ENCODE assay signal across 24 cellular contexts in the genomic region with DNA sequence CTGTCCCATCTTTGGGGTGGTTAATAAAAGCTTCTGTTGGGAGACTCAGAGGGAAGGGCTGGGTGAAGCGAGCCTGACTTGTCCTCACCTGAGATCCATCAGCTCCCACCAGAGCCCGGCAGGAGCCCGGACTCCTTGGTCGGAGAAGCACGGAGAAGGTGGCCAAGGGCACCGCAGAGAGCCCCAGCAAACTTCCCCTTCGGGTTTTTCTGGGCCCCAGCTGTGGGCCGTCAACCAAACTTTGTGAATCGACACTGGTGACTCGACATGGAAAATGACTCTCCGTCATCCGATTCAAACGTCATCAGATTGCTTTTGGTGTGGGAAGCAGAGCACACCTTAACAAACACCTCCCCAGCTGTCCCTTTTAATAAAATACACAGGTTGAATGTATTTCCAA. TPM values are rescaled to one million over a fixed set of nuclear protein-coding genes. Genes with fewer than 3 reads are reported as not detected.
DNase-seq lines count a peak whose midpoint lies in the region; ATAC-seq and TF ChIP-seq lines count a peak whose summit lies in the region.
"Had no signal": no experiment of that assay in that cellular context is flagged by ENCODE, and none has a peak within 500 bp of the region (broad histone marks: within the 10 kb centered on the region; RNA-seq: fewer than 3 reads in every experiment).

No MANE protein-coding gene starts in this region.

- CTCF ChIA-PET in activated naive CD4-positive, alpha-beta T cell treated with anti-CD3 and anti-CD28 coated beads, Interleukin-2, amount 10 ng/mL, durations not matched to agents 7 days and 5 days (lab: Charles Lee), result interaction anchor here (0.7 kb wide), 1 partner anchor 66 kb away, joined by 3 read pairs; no protein-coding TSS in a partner anchor

- H3K27me3 ChIP-seq in lower lobe of right lung (ENCODE audit: low read depth), result peaks cover 60% of the 10 kb centered on the region

- ATAC-seq in T-helper 17 cell (peak; percentile 41), lower lobe of right lung (no peak)
- ATAC-seq in stimulated activated naive CD8-positive, alpha-beta T cell treated with anti-CD3 and anti-CD28 coated beads, Interleukin-15, Interleukin-2, amounts not matched to agents 100 U/mL and 50 U/mL, for 24 hours, result peak; percentile 67
- ATAC-seq: activated CD8-positive, alpha-beta memory T cell treated with anti-CD3 and anti-CD28 coated beads, Interleukin-2, amount 10 ng/mL, durations not matched to agents 7 days and 5 days; esophagus mucosa; left colon had no signal

- H3K36me3 ChIP-seq in lower lobe of right lung, result no peaks in the 10 kb centered on the region
- H3K36me3 ChIP-seq: tibial artery had no signal

- peaks cover 7% of the 10 kb centered on the region for H3K4me1 ChIP-seq in lower lobe of right lung

- H3K27me3 Mint-ChIP-seq in activated naive CD4-positive, alpha-beta T cell treated with anti-CD3 and anti-CD28 coated beads, Interleukin-2, amount 10 ng/mL, durations not matched to agents 7 days and 5 days, result peaks cover 80% of the 10 kb centered on the region
- H3K27me3 Mint-ChIP-seq in T-helper 17 cell, result peaks cover 38% of the 10 kb centered on the region
- H3K27me3 Mint-ChIP-seq in HFFc6 (ENCODE audit: insufficient read depth), result peaks cover 13% of the 10 kb centered on the region

- peak; percentile 27 for DNase-seq in activated naive CD4-positive, alpha-beta T cell treated with Interleukin-2 at 50 U/mL for 16 hours
- DNase-seq in activated naive CD4-positive, alpha-beta T cell treated with anti-CD3 and anti-CD28 coated beads, Interleukin-2, amount 10 ng/mL, durations not matched to agents 7 days and 5 days, result no peak
- DNase-seq in T-helper 17 cell (no peak), lower lobe of right lung (peak; percentile 22), NCI-H510A (lab: John Stamatoyannopoulos, UW) (no peak), mesenteric fat pad (ENCODE audit: low spot score) (no peak), HFFc6 (no peak)
- peak; percentile 43 for DNase-seq in stimulated activated naive CD8-positive, alpha-beta T cell treated with anti-CD3 and anti-CD28 coated beads, Interleukin-15, Interleukin-2, amounts not matched to agents 100 U/mL and 50 U/mL, for 24 hours
- DNase-seq: activated CD8-positive, alpha-beta memory T cell treated with anti-CD3 and anti-CD28 coated beads, Interleukin-2, amount 10 ng/mL, durations not matched to agents 7 days and 5 days; GM23248; left colon; midbrain; NCI-H1105; NCI-H524 treated with DMSO at 0.1 percent for 48 hours; small intestine; stimulated activated naive CD4-positive, alpha-beta T cell; tibial artery had no signal

- intact Hi-C loops in lower lobe of right lung (cut with DNase I), result no loop called here

- H3K9me3 ChIP-seq in T-helper 17 cell (ENCODE audit: control insufficient read depth, low read length, poor library complexity, severe bottlenecking) (no peaks in the 10 kb centered on the region), lower lobe of right lung (no peaks in the 10 kb centered on the region)
- H3K9me3 ChIP-seq: tibial artery had no signal

- no peaks in the 10 kb centered on the region for H3K36me3 Mint-ChIP-seq in activated naive CD4-positive, alpha-beta T cell treated with anti-CD3 and anti-CD28 coated beads, Interleukin-2, amount 10 ng/mL, durations not matched to agents 7 days and 5 days
- H3K36me3 Mint-ChIP-seq in T-helper 17 cell (ENCODE audit: low read depth) (peaks cover 4% of the 10 kb centered on the region), HFFc6 (ENCODE audit: low read depth) (no peaks in the 10 kb centered on the region)
- H3K36me3 Mint-ChIP-seq: activated CD8-positive, alpha-beta memory T cell treated with anti-CD3 and anti-CD28 coated beads, Interleukin-2, amount 10 ng/mL, durations not matched to agents 7 days and 5 days had no signal

- H3K9me3 Mint-ChIP-seq in activated naive CD4-positive, alpha-beta T cell treated with anti-CD3 and anti-CD28 coated beads, Interleukin-2, amount 10 ng/mL, durations not matched to agents 7 days and 5 days, result no peaks in the 10 kb centered on the region
- no peaks in the 10 kb centered on the region for H3K9me3 Mint-ChIP-seq in HFFc6
- H3K9me3 Mint-ChIP-seq: neural crest cell had no signal

- no peak overlapping the region for H3K4me3 Mint-ChIP-seq in activated naive CD4-positive, alpha-beta T cell treated with anti-CD3 and anti-CD28 coated beads, Interleukin-2, amount 10 ng/mL, durations not matched to agents 7 days and 5 days
- no peak overlapping the region for H3K4me3 Mint-ChIP-seq in T-helper 17 cell
- no peak overlapping the region for H3K4me3 Mint-ChIP-seq in HFFc6
- H3K4me3 Mint-ChIP-seq: activated CD8-positive, alpha-beta memory T cell treated with anti-CD3 and anti-CD28 coated beads, Interleukin-2, amount 10 ng/mL, durations not matched to agents 7 days and 5 days; neural crest cell had no signal

- H3K4me3 ChIP-seq in lower lobe of right lung, result no peak overlapping the region
- H3K4me3 ChIP-seq: GM23248, tibial artery had no signal

- TF ChIP-seq CTCF in lower lobe of right lung (IDR thresholded peaks at IDR 0.05), result no peak
- no peak for TF ChIP-seq CTCF in HFFc6 (IDR thresholded peaks at IDR 0.05)

- H3K27ac Mint-ChIP-seq in activated naive CD4-positive, alpha-beta T cell treated with anti-CD3 and anti-CD28 coated beads, Interleukin-2, amount 10 ng/mL, durations not matched to agents 7 days and 5 days, result no peak overlapping the region
- no peak overlapping the region for H3K27ac Mint-ChIP-seq in T-helper 17 cell
- no peak overlapping the region for H3K27ac Mint-ChIP-seq in HFFc6
- H3K27ac Mint-ChIP-seq: activated CD8-positive, alpha-beta memory T cell treated with anti-CD3 and anti-CD28 coated beads, Interleukin-2, amount 10 ng/mL, durations not matched to agents 7 days and 5 days had no signal

- H3K27ac ChIP-seq in lower lobe of right lung, result no peak overlapping the region
- H3K27ac ChIP-seq: GM23248, tibial artery had no signal

- peaks cover 6% of the 10 kb centered on the region for H3K4me1 Mint-ChIP-seq in activated naive CD4-positive, alpha-beta T cell treated with anti-CD3 and anti-CD28 coated beads, Interleukin-2, amount 10 ng/mL, durations not matched to agents 7 days and 5 days
- peaks cover 5% of the 10 kb centered on the region for H3K4me1 Mint-ChIP-seq in T-helper 17 cell
- peaks cover 16% of the 10 kb centered on the region for H3K4me1 Mint-ChIP-seq in HFFc6 (ENCODE audit: low read depth)
- H3K4me1 Mint-ChIP-seq: activated CD8-positive, alpha-beta memory T cell treated with anti-CD3 and anti-CD28 coated beads, Interleukin-2, amount 10 ng/mL, durations not matched to agents 7 days and 5 days had no signal

RNA-seq across cellular contexts. Expression of gene ENPP7, which starts 21.4 kb away (rescaled TPM):
- total RNA-seq in T-helper 17 cell, result not detected
- 0.18 TPM for total RNA-seq in lower lobe of right lung
- 0.26 TPM for total RNA-seq in mesenteric fat pad
- total RNA-seq in HFFc6 (2021; fragmentation: NEBNext Ultra II Directional; extraction: Animal tissue kit (Norgen Biotek cat#: 25700)), result not detected
- total RNA-seq: astrocyte, Daoy, esophagus mucosa, GM23248, HT1080, LHCN-M2, neural crest cell, pulmonary artery endothelial cell had no signal

RNA-seq across cellular contexts. Expression of gene CBX2, which starts 25.8 kb away (rescaled TPM):
- under 1 TPM in 1 of 2 donors, not detected in 1; 0.18 TPM for total RNA-seq in T-helper 17 cell
- total RNA-seq in lower lobe of right lung, result 3.9 TPM
- 2.9 TPM for total RNA-seq in mesenteric fat pad
- total RNA-seq in HFFc6 (2021; fragmentation: NEBNext Ultra II Directional; extraction: Animal tissue kit (Norgen Biotek cat#: 25700)), result 1 to 10 TPM in 5 of 6 experiments, under 1 TPM in 1; 0.75 to 2.0 (median 1.4) TPM

RNA-seq across cellular contexts. Expression of gene CBX8, which starts 44.7 kb away (rescaled TPM):
- 1 to 10 TPM; 2.5 to 3.6 TPM for total RNA-seq in T-helper 17 cell
- total RNA-seq in lower lobe of right lung, result 5.8 TPM
- 7.5 TPM for total RNA-seq in mesenteric fat pad
- total RNA-seq in HFFc6 (2021; fragmentation: NEBNext Ultra II Directional; extraction: Animal tissue kit (Norgen Biotek cat#: 25700)), result 10 to 100 TPM in 1 of 6 experiments, 1 to 10 TPM in 5; 6.0 to 10.6 (median 8.1) TPM

Comparison
In these comparisons a context has a peak if more than half of its experiments do, and no peak if none do; other contexts are left out.
1. DNase-seq: peak in activated naive CD4-positive, alpha-beta T cell treated with Interleukin-2 at 50 U/mL for 16 hours (single experiment), lower lobe of right lung (single experiment) and stimulated activated naive CD8-positive, alpha-beta T cell treated with anti-CD3 and anti-CD28 coated beads, Interleukin-15, Interleukin-2, amounts not matched to agents 100 U/mL and 50 U/mL, for 24 hours (single experiment); none in activated naive CD4-positive, alpha-beta T cell treated with anti-CD3 and anti-CD28 coated beads, Interleukin-2, amount 10 ng/mL, durations not matched to agents 7 days and 5 days (single experiment), T-helper 17 cell (0 of 3), NCI-H510A (single experiment), mesenteric fat pad (single experiment) and HFFc6 (single experiment).
2. ATAC-seq: peak in T-helper 17 cell (single experiment) and stimulated activated naive CD8-positive, alpha-beta T cell treated with anti-CD3 and anti-CD28 coated beads, Interleukin-15, Interleukin-2, amounts not matched to agents 100 U/mL and 50 U/mL, for 24 hours (single experiment); none in lower lobe of right lung (0 of 2).